9 cellular contexts compared by ENCODE assay signal in the genomic region with DNA sequence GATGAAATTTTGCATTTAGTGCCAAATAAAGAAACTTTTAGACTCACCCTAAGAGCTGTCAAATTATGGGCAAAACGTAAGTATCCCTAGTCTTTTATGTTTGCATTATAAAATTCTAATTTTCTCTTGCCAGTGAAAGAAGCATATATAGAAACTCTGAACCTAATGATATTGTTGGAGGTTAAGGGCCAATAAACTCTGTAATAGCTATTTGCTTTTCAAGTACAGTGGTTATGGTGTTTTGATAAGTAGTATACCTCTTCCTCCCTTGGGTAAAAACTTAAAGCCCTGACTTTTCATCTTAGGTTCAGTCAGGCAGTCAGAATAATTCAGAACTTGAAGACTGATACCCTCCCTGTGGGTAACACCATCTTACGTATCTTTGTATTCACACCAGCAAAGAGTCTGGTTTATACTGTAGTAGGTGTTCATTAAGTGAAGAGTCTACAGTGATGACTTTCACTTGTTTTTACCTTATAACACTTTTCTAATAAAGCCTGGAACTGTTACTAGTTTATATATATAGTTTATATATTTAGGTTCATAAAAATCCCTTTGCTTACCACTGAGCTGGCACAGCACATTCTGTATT.
"Had no signal": no experiment of that assay in that cellular context is flagged by ENCODE, and none has a peak within 500 bp of the region (broad histone marks: within the 10 kb centered on the region; RNA-seq: fewer than 3 reads in every experiment).

No MANE protein-coding gene starts in this region.

- H3K4me1 Mint-ChIP-seq: IgD-negative memory B cell had no signal

- ATAC-seq: HCT116, HepG2 had no signal

- H3K4me3 Mint-ChIP-seq: HFFc6, IgD-negative memory B cell had no signal

- H3K27ac ChIP-seq: KMS-11 had no signal

- H3K9ac ChIP-seq: KMS-11 had no signal

- H3K27ac Mint-ChIP-seq: HFFc6, IgD-negative memory B cell had no signal

- H3K4me3 ChIP-seq: HAP-1 had no signal

- H3K9me3 Mint-ChIP-seq: HFFc6, IgD-negative memory B cell had no signal

- H3K4me2 ChIP-seq: KMS-11 had no signal

- DNase-seq: GOT3, H7, HFFc6, KBM-7 had no signal

- H3K4me1 ChIP-seq: HAP-1 had no signal

- H3K9me3 ChIP-seq: HAP-1 had no signal
